ENCODE assay signal across 19 cellular contexts in the genomic region with DNA sequence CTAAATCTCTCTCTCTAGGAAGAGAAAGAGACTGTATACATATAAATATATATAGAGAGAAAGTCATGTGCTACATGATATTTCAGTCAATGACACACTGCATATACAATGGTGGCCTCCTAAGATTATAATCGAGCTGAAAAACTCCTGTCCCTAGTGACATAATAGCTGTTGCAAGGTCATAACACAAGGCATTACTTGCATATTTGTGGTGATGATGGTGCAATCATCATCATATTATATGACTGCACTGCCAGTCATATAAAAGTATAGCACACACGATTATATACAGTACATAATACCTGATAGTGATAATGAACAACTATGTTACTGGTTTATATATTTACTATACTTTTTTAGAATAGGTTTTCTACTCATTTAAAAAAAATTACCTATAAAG.
"Had no signal": no experiment of that assay in that cellular context is flagged by ENCODE, and none has a peak within 500 bp of the region (broad histone marks: within the 10 kb centered on the region; RNA-seq: fewer than 3 reads in every experiment).

No MANE protein-coding gene starts in this region.

- DNase-seq: activated CD4-positive, alpha-beta T cell treated with anti-CD3 and anti-CD28 coated beads for 48 hours; activated CD8-positive, alpha-beta memory T cell treated with anti-CD3 and anti-CD28 coated beads, Interleukin-2, amount 50 U/mL, for 4 hours; activated CD8-positive, alpha-beta T cell treated with anti-CD3 and anti-CD28 coated beads for 36 hours; activated gamma-delta T cell; activated T-cell treated with anti-CD3 and anti-CD28 coated beads, Interleukin-2, amount 50 U/mL, for 48 hours; caudate nucleus; cortex of kidney; effector CD4-positive, alpha-beta T cell; foreskin melanocyte; lower lobe of right lung; midbrain; naive thymus-derived CD4-positive, alpha-beta T cell; stimulated activated CD4-positive, alpha-beta T cell treated with anti-CD3 and anti-CD28 coated beads, Interleukin-2, amount 100 ng/mL, for 48 hours; T-helper 17 cell; thyroid gland had no signal

- H3K27me3 ChIP-seq: thyroid gland had no signal

- H3K9me3 ChIP-seq: lower lobe of right lung, neutrophil, thyroid gland had no signal

- H3K36me3 ChIP-seq: lower lobe of right lung, neutrophil, thyroid gland had no signal

- ATAC-seq: activated CD8-positive, alpha-beta T cell treated with anti-CD3 and anti-CD28 coated beads for 36 hours; activated naive CD4-positive, alpha-beta T cell treated with anti-CD3 and anti-CD28 coated beads, Interleukin-2, amount 50 U/mL, for 72 hours; lower lobe of right lung; naive thymus-derived CD4-positive, alpha-beta T cell; stimulated activated memory B cell treated with anti-CD40 and anti-IgM and Interleukin-4, amounts not matched to agents 10 μg/mL and 1 μg/mL and 100 μg/mL, for 72 hours; T-helper 17 cell; WTC11 had no signal

- H3K4me3 ChIP-seq: lower lobe of right lung, thyroid gland had no signal

- H3K4me1 ChIP-seq: lower lobe of right lung had no signal
